In the genomic region with DNA sequence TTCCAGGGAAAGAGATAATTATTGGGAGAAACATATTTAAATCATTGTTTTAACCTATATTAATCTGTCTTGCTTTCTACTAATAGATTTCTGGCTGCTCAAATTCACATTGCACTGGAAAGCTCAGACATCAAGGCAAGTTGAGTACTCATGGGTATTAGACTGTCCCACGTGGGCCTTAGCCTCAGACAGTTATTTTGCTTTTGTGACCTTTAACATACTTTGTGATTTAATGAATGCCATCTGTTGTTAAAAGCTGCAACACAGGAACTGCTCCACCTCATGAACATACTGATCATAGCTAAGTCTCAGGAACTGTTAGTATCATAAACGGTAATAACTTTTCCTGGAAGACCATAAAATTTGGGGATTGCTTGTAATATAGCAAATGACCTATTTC, we compare ENCODE assay signal across 13 cellular contexts. TPM values are rescaled to one million over a fixed set of nuclear protein-coding genes. Genes with fewer than 3 reads are reported as not detected.
DNase-seq lines count a peak whose midpoint lies in the region; ATAC-seq, FAIRE-seq and TF ChIP-seq lines count a peak whose summit lies in the region.
"Had no signal": no experiment of that assay in that cellular context is flagged by ENCODE, and none has a peak within 500 bp of the region (broad histone marks: within the 10 kb centered on the region; RNA-seq: fewer than 3 reads in every experiment).

No MANE protein-coding gene starts in this region.

- no peak overlapping the region for H3K18ac ChIP-seq in mesenchymal stem cell (ENCODE audit: low read depth in 1 of 2, low read length in 2 of 2)

- peak overlapping the region; percentile 63 for H3K9ac ChIP-seq in mesenchymal stem cell (ENCODE audit: low read length)

- H4K91ac ChIP-seq in mesenchymal stem cell (ENCODE audit: low read length), result no peak overlapping the region

- no peaks in the 10 kb centered on the region for H3K79me1 ChIP-seq in mesenchymal stem cell (replicated peaks; ENCODE audit: low read length, poor library complexity, severe bottlenecking)

- H3K27me3 ChIP-seq in mesenchymal stem cell (ENCODE audit: control insufficient read depth in 1 of 2, insufficient read depth in 1 of 2, low read length in 2 of 2), result no peaks in the 10 kb centered on the region
- H3K27me3 ChIP-seq: neutrophil had no signal

- peak; percentile 66 for DNase-seq in AG09319 (ENCODE audit: extremely low read depth, low read depth)
- peak; percentile 13 for DNase-seq in M059J (ENCODE audit: low read depth)
- DNase-seq in mesenchymal stem cell, result peak; percentile 30
- DNase-seq in NK-92 treated with Interleukin-12 subunit alpha and Interleukin-12 subunit beta, amount 100 ng/mL, for 24 hours (lab: John Stamatoyannopoulos, UW), result no peak
- DNase-seq in stimulated activated CD4-positive, alpha-beta T cell treated with anti-CD3 and anti-CD28 coated beads, Interleukin-15, amount 100 ng/mL, for 24 hours, result no peak
- no peak for DNase-seq in NCI-H128 (lab: John Stamatoyannopoulos, UW; ENCODE audit: unreplicated experiment)
- DNase-seq: activated CD8-positive, alpha-beta memory T cell treated with anti-CD3 and anti-CD28 coated beads, Interleukin-2, amount 50 U/mL, for 48 hours; Kasumi-1 had no signal

- no peak for ATAC-seq in GM21576 (IDR thresholded peaks at IDR 0.05; ENCODE audit: unreplicated experiment)

- H2BK5ac ChIP-seq in mesenchymal stem cell (ENCODE audit: low read depth, low read length, poor library complexity, severe bottlenecking), result no peak overlapping the region

- no peak overlapping the region for H2BK120ac ChIP-seq in mesenchymal stem cell (ENCODE audit: low read depth, low read length)

- H3K4me3 ChIP-seq in mesenchymal stem cell (ENCODE audit: insufficient read depth in 1 of 2, low read depth in 1 of 2, low read length in 2 of 2), result no peak overlapping the region

- no peak overlapping the region for H2BK12ac ChIP-seq in mesenchymal stem cell (ENCODE audit: low read length in 2 of 2)

- H3K4ac ChIP-seq in mesenchymal stem cell (ENCODE audit: low read depth in 1 of 2, low read length in 2 of 2), result no peak overlapping the region

- no peak overlapping the region for H3K27ac ChIP-seq in mesenchymal stem cell (ENCODE audit: low read length, poor library complexity, severe bottlenecking)
- H3K27ac ChIP-seq: neutrophil had no signal

- H2AFZ ChIP-seq in mesenchymal stem cell (ENCODE audit: low read depth, low read length), result no peak overlapping the region

- FAIRE-seq in endometrium (lab: Jason Lieb, UNC), result peak; percentile 99
- FAIRE-seq: colon had no signal

- no peak overlapping the region for H2AK5ac ChIP-seq in mesenchymal stem cell (ENCODE audit: low read length, severe bottlenecking)

- H3K4me2 ChIP-seq in mesenchymal stem cell (ENCODE audit: low read length, poor library complexity, severe bottlenecking), result no peak overlapping the region

- peaks cover 0 to 11% of the 10 kb centered on the region in 2 experiments for H3K36me3 ChIP-seq in mesenchymal stem cell (ENCODE audit: control insufficient read depth in 1 of 2, insufficient read depth in 2 of 2, low read depth in 1 of 2, low read length in 2 of 2)

- no peaks in the 10 kb centered on the region for H3K9me3 ChIP-seq in mesenchymal stem cell (ENCODE audit: control insufficient read depth, low read length)
- H3K9me3 ChIP-seq: neutrophil had no signal

- H4K8ac ChIP-seq in mesenchymal stem cell (ENCODE audit: low read length), result no peak overlapping the region

- no peak overlapping the region for H3K14ac ChIP-seq in mesenchymal stem cell (ENCODE audit: low read length in 2 of 2)

- H3K23ac ChIP-seq in mesenchymal stem cell (ENCODE audit: low read length in 2 of 2), result no peak overlapping the region

- H3K4me1 ChIP-seq in mesenchymal stem cell (ENCODE audit: control insufficient read depth, insufficient read depth, low read depth, low read length), result peaks cover 1% of the 10 kb centered on the region

- H2BK15ac ChIP-seq in mesenchymal stem cell (ENCODE audit: low read depth, poor library complexity, severe bottlenecking), result no peak overlapping the region

- TF ChIP-seq CTCF in AG09319 (IDR thresholded peaks at IDR 0.05; ENCODE audit: low read depth, low read length), result no peak

- WGBS in mesenchymal stem cell, result no CpG with 5 or more reads among the region's 2 CpGs

RNA-seq across cellular contexts. Expression of a gene that starts 2.7 kb away (rescaled TPM):
- total RNA-seq in M059J (2014; rRNA removed; shearing (Covaris generic)), result not detected in 2 replicates
- polyA plus RNA-seq in mesenchymal stem cell (2013, experiment 1 of 2), result not detected
- not detected for polyA plus RNA-seq in mesenchymal stem cell (2013, experiment 2 of 2)
- polyA plus RNA-seq: CD14-positive monocyte had no signal

RNA-seq across cellular contexts. Expression of a gene that starts 36.5 kb away (rescaled TPM):
- total RNA-seq in M059J (2014; rRNA removed; shearing (Covaris generic)), result 23.8 and 40.8 TPM in 2 replicates
- polyA plus RNA-seq in mesenchymal stem cell (2013, experiment 1 of 2), result 9.1 TPM
- polyA plus RNA-seq in mesenchymal stem cell (2013, experiment 2 of 2), result 9.2 TPM

Comparison
In these comparisons a context has a peak if more than half of its experiments do, and no peak if none do; other contexts are left out.
1. DNase-seq: peak in AG09319 (single experiment), M059J (single experiment) and mesenchymal stem cell (single experiment); none in NK-92 treated with Interleukin-12 subunit alpha and Interleukin-12 subunit beta, amount 100 ng/mL, for 24 hours (single experiment), stimulated activated CD4-positive, alpha-beta T cell treated with anti-CD3 and anti-CD28 coated beads, Interleukin-15, amount 100 ng/mL, for 24 hours (single experiment) and NCI-H128 (single experiment).